In the genomic region with DNA sequence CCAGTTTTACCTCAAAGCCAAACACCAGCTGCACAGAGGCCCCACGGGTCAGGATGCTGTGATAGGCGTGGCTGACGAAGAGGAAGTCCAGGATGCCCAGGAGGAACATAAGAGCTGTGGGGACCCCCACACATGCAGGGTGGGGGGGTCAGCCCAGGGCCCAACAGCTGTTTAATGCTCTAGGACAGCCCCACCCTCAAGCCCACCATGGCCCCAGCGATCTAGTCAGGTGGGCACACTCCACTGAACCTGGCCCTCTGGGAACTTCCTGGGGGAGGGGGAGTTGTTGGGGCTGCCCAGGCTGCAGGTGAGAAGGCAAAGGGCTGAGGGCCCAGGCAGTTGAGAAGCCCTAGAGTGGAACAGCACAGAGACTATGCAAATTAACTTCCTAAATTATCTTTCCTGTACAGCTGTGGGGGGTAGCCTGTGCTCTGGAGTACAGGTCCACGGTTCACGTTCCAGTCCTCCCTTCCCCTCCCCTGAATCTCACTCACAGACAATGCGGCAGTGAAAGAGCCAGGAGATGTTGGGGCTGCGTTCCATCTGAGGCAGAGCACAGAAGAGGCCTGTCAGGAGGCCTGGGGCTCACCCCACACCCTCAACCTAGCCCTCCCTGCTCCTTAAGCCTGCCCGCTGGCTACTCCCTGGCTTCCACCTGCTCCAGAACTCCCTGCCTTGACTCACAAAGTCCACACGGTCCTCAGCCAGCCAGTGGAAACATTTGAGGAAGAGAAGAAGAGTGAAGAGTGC, we compare ENCODE assay signal across 8 cellular contexts. TPM values are rescaled to one million over a fixed set of nuclear protein-coding genes. Genes with fewer than 3 reads are reported as not detected.
A peak's percentile ranks its signal among the peaks of the same experiment; 100 is the strongest.
DNase-seq lines count a peak whose midpoint lies in the region; ATAC-seq and TF ChIP-seq lines count a peak whose summit lies in the region.

No MANE protein-coding gene starts in this region.

- H3K27ac ChIP-seq in skeletal muscle tissue (ENCODE audit: low read depth, low read length) = peak overlapping the region; percentile 100

- TF ChIP-seq POLR2A in GM18526 (IDR thresholded peaks at IDR 0.05; ENCODE audit: extremely low read depth, insufficient read length) = peak; percentile 67

- peaks cover 35 to 57% (median 35%) of the 10 kb centered on the region in 3 donors for H3K4me1 ChIP-seq in skeletal muscle tissue (ENCODE audit: control insufficient read depth in 3 of 3, insufficient read depth in 3 of 3, low read length in 3 of 3)

- no peaks in the 10 kb centered on the region for H3K27me3 ChIP-seq in skeletal muscle tissue (ENCODE audit: control insufficient read depth in 3 of 3, insufficient read depth in 3 of 3, low read length in 3 of 3)

- peak; percentile 40 for ATAC-seq in HG02885 (IDR thresholded peaks at IDR 0.05; ENCODE audit: poor library complexity, unreplicated experiment)

- H3K4me3 ChIP-seq in choroid plexus epithelial cell (ENCODE audit: low read depth, low read length) (peak overlapping the region; percentile 93), skeletal muscle tissue (ENCODE audit: low read length in 3 of 3) (peak overlapping the region in 1 of 3 donors; percentile 93)

- no peaks in the 10 kb centered on the region for H3K9me3 ChIP-seq in skeletal muscle tissue (ENCODE audit: control insufficient read depth in 3 of 3, low read length in 3 of 3)

- H3K36me3 ChIP-seq in skeletal muscle tissue (ENCODE audit: control insufficient read depth in 3 of 3, insufficient read depth in 3 of 3, low read length in 3 of 3) = peaks cover 54 to 56% (median 54%) of the 10 kb centered on the region in 3 donors

- DNase-seq in choroid plexus epithelial cell (ENCODE audit: low read depth) (no peak), LoVo (ENCODE audit: low spot score) (no peak), NCI-H226 (no peak), mesenteric fat pad (ENCODE audit: low spot score) (no peak)
- DNase-seq in stimulated activated CD4-positive, alpha-beta T cell treated with anti-CD3 and anti-CD28 coated beads, Interleukin-12 subunit alpha, Interleukin-12 subunit beta, amount 100 ng/mL, for 4 hours = no peak

- H3K9ac ChIP-seq in skeletal muscle tissue (ENCODE audit: low read depth in 1 of 3, low read length in 3 of 3) = peak overlapping the region; percentile 8 to 100 (median 99)

- TF ChIP-seq CTCF in choroid plexus epithelial cell (conservative IDR thresholded peaks at IDR 0.05; ENCODE audit: low read depth, low read length) = no peak

RNA-seq across cellular contexts. Expression of a gene that starts 1.9 kb away (rescaled TPM):
- total RNA-seq in skeletal muscle tissue = 19.8 TPM
- 78.8 TPM for total RNA-seq in mesenteric fat pad

RNA-seq across cellular contexts. Expression of a gene that starts 10.3 kb away (rescaled TPM):
- total RNA-seq in skeletal muscle tissue (21.4 TPM), mesenteric fat pad (26.1 TPM)

RNA-seq across cellular contexts. Expression of a gene that starts 10.5 kb away (rescaled TPM):
- total RNA-seq in skeletal muscle tissue = 292 TPM
- 617 TPM for total RNA-seq in mesenteric fat pad

RNA-seq across cellular contexts. Expression of a gene that starts 14.9 kb away (rescaled TPM):
- total RNA-seq in skeletal muscle tissue (4.2 TPM), mesenteric fat pad (11.5 TPM)

RNA-seq across cellular contexts. Expression of a gene that starts 20.7 kb away (rescaled TPM):
- total RNA-seq in skeletal muscle tissue (8.4 TPM), mesenteric fat pad (22.1 TPM)
